1 cellular context compared by ENCODE assay signal in genomic region chr6:34887753-34888440, GRCh38.
TF ChIP-seq lines count a peak whose summit lies in the region.

TAF11 (minus strand) TSS chr6:34888042; CDS start chr6:34887957, 85 bp downstream.

TF ChIP-seq in K562, 482 proteins besides CTCF, POLR2A, EP300 and RAD21 (continued from another document and continues in another):
- no peak for TF ChIP-seq CTCFL (IDR thresholded peaks at IDR 0.05; ENCODE audit: borderline replicate concordance, insufficient read depth, low read depth, low read length, poor library complexity, severe bottlenecking)
- peak; percentile 78 for TF ChIP-seq CTBP1 (IDR thresholded peaks at IDR 0.05; ENCODE audit: borderline replicate concordance)
- TF ChIP-seq ZNF561 (CRISPR knock-in tag; conservative IDR thresholded peaks at IDR 0.05) = no peak
- no peak for TF ChIP-seq ZC3H11A (IDR thresholded peaks at IDR 0.05; ENCODE audit: low read depth, low read length)
- no peak for TF ChIP-seq HEY1 (CRISPR knock-in tag; IDR thresholded peaks at IDR 0.05; ENCODE audit: borderline replicate concordance)
- TF ChIP-seq ZNF583 (CRISPR knock-in tag; IDR thresholded peaks at IDR 0.05) = no peak
- TF ChIP-seq CEBPB (tag; IDR thresholded peaks at IDR 0.05) = no peak
- no peak for TF ChIP-seq CBX2 (IDR thresholded peaks at IDR 0.05; ENCODE audit: insufficient read depth, low read length, poor library complexity, severe bottlenecking)
- TF ChIP-seq CREM (IDR thresholded peaks at IDR 0.05; ENCODE audit: low read depth) = peak; percentile 100
- TF ChIP-seq JUNB (CRISPR knock-in tag; conservative IDR thresholded peaks at IDR 0.05) = peak; percentile 81
- no peak for TF ChIP-seq CLOCK (CRISPR knock-in tag; IDR thresholded peaks at IDR 0.05; ENCODE audit: borderline replicate concordance)
- TF ChIP-seq EZH2 (IDR thresholded peaks at IDR 0.05; ENCODE audit: borderline replicate concordance, low read depth, low read length) = no peak
- TF ChIP-seq DNMT1 (IDR thresholded peaks at IDR 0.05) = no peak
- TF ChIP-seq YY1 (IDR thresholded peaks at IDR 0.05; ENCODE audit: borderline replicate concordance in 1 of 3, control insufficient read depth in 1 of 3, extremely low read depth in 1 of 3, insufficient read depth in 3 of 3, insufficient read length in 1 of 3, insufficient replicate concordance in 2 of 3, low read depth in 1 of 3, low read length in 2 of 3) = peak; percentile 44 to 93 (median 86)
- peak; percentile 39; the same call in 1 of the 2 replicates for TF ChIP-seq ILF3 (IDR thresholded peaks at IDR 0.05; ENCODE audit: borderline replicate concordance)
- no peak for TF ChIP-seq ZNF444 (CRISPR knock-in tag; IDR thresholded peaks at IDR 0.05)
- peak; percentile 98 for TF ChIP-seq C11orf30 (IDR thresholded peaks at IDR 0.05; ENCODE audit: low read depth)
- TF ChIP-seq NKRF (IDR thresholded peaks at IDR 0.05; ENCODE audit: borderline replicate concordance) = peak; percentile 95
- peak; percentile 94 for TF ChIP-seq DIDO1 (tag; IDR thresholded peaks at IDR 0.05; ENCODE audit: low read depth)
- peak; percentile 92 for TF ChIP-seq ZBTB17 (CRISPR knock-in tag; IDR thresholded peaks at IDR 0.05)
- TF ChIP-seq ZNF41 (CRISPR knock-in tag; conservative IDR thresholded peaks at IDR 0.05) = no peak
- TF ChIP-seq HDAC1 (IDR thresholded peaks at IDR 0.05) = peak in 1 of 2 experiments; percentile 97; a peak in 2 of 4 replicates
- no peak for TF ChIP-seq GABPB2 (CRISPR knock-in tag; conservative IDR thresholded peaks at IDR 0.05)
- peak; percentile 91 for TF ChIP-seq ARID4B (CRISPR knock-in tag; IDR thresholded peaks at IDR 0.05)
- no peak for TF ChIP-seq ZNF778 (CRISPR knock-in tag; IDR thresholded peaks at IDR 0.05)
- 0 out of 2 replicates have a peak, but pooled peaks have one; percentile 86 for TF ChIP-seq KAT7 (CRISPR knock-in tag; IDR thresholded peaks at IDR 0.05; ENCODE audit: borderline replicate concordance)
- peak; percentile 86 for TF ChIP-seq THAP12 (CRISPR knock-in tag; IDR thresholded peaks at IDR 0.05)
- no peak for TF ChIP-seq ZNF232 (CRISPR knock-in tag; IDR thresholded peaks at IDR 0.05)
- peak; percentile 58; the same call in 1 of the 2 replicates for TF ChIP-seq E2F5 (CRISPR knock-in tag; IDR thresholded peaks at IDR 0.05)
- no peak for TF ChIP-seq ZNF696 (CRISPR knock-in tag; conservative IDR thresholded peaks at IDR 0.05)
- TF ChIP-seq TEAD1 (CRISPR knock-in tag; IDR thresholded peaks at IDR 0.05) = 0 out of 4 replicates have a peak, but pooled peaks of 1 of the 2 experiments have one; percentile 75
- peak; percentile 48; the same call in 1 of the 2 replicates for TF ChIP-seq MYBL2 (IDR thresholded peaks at IDR 0.05; ENCODE audit: low read depth)
- no peak for TF ChIP-seq MYBL2 (CRISPR knock-in tag; IDR thresholded peaks at IDR 0.05; ENCODE audit: borderline replicate concordance)
- TF ChIP-seq MCM2 (IDR thresholded peaks at IDR 0.05; ENCODE audit: low read depth) = no peak
- 0 out of 2 replicates have a peak, but pooled peaks have one; percentile 15 for TF ChIP-seq ZNF449 (CRISPR knock-in tag; IDR thresholded peaks at IDR 0.05)
- no peak for TF ChIP-seq MCM7 (IDR thresholded peaks at IDR 0.05)
- TF ChIP-seq KHSRP (IDR thresholded peaks at IDR 0.05) = peak; percentile 90
- TF ChIP-seq POLR2G (IDR thresholded peaks at IDR 0.05; ENCODE audit: low read depth, low read length) = peak; percentile 84
- peak; percentile 89 for TF ChIP-seq RBFOX2 (IDR thresholded peaks at IDR 0.05; ENCODE audit: low read depth, low read length)
- no peak for TF ChIP-seq PATZ1 (CRISPR knock-in tag; IDR thresholded peaks at IDR 0.05; ENCODE audit: borderline replicate concordance)
- TF ChIP-seq FOXK2 (conservative IDR thresholded peaks at IDR 0.05 in 1 of 2, IDR thresholded peaks at IDR 0.05 in 1 of 2; ENCODE audit: low read depth in 2 of 2) = peak; percentile 68 to 78
- TF ChIP-seq TCF7 (IDR thresholded peaks at IDR 0.05; ENCODE audit: borderline replicate concordance) = 0 out of 2 replicates have a peak, but pooled peaks have one; percentile 60
- TF ChIP-seq TEAD4 (IDR thresholded peaks at IDR 0.05; ENCODE audit: low read length) = peak; percentile 62
- TF ChIP-seq TEAD4 (CRISPR knock-in tag; IDR thresholded peaks at IDR 0.05; ENCODE audit: borderline replicate concordance) = no peak
- no peak for TF ChIP-seq ZFP36 (IDR thresholded peaks at IDR 0.05; ENCODE audit: low read depth, low read length, partially characterized antibody)
- no peak for TF ChIP-seq NCOA2 (IDR thresholded peaks at IDR 0.05; ENCODE audit: partially characterized antibody in 2 of 2)
